Comparison of ENCODE assay signal across 1 cellular context in genomic region chr15:94844188-94844532, GRCh38.
A peak's percentile ranks its signal among the peaks of the same experiment; 100 is the strongest.
TF ChIP-seq lines count a peak whose summit lies in the region.

No MANE protein-coding gene starts in this region.

TF ChIP-seq in HepG2, 621 proteins besides CTCF, POLR2A, EP300 and RAD21 (continued from another document):
- TF ChIP-seq MXD4 (CRISPR knock-in tag; IDR thresholded peaks at IDR 0.05) = 0 out of 2 replicates have a peak, but pooled peaks have one; percentile 5
- TF ChIP-seq HNRNPUL1 (IDR thresholded peaks at IDR 0.05; ENCODE audit: low read depth, low read length) = peak; percentile 19; the same call in 1 of the 2 replicates
- TF ChIP-seq, protein P1, sequence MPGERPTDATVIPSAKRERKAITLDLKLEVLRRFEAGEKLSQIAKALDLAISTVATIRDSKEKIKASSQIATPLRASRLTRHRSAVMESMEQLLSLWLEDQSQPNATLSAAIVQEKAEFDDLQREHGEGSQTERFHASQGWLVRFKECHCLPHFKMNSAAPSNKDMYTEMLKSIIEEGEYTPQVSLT (CRISPR knock-in tag; IDR thresholded peaks at IDR 0.05; ENCODE audit: borderline replicate concordance, low read depth) = no peak
- 0 out of 2 replicates have a peak, but pooled peaks have one; percentile 30 for TF ChIP-seq SNAPC4 (CRISPR knock-in tag; IDR thresholded peaks at IDR 0.05)
- TF ChIP-seq MED8 (CRISPR knock-in tag; IDR thresholded peaks at IDR 0.05; ENCODE audit: insufficient replicate concordance) = peak; percentile 4
- 0 out of 2 replicates have a peak, but pooled peaks have one; percentile 58 for TF ChIP-seq THYN1 (CRISPR knock-in tag; IDR thresholded peaks at IDR 0.05; ENCODE audit: borderline replicate concordance, low read depth)
- TF ChIP-seq TSC22D2 (CRISPR knock-in tag; IDR thresholded peaks at IDR 0.05; ENCODE audit: borderline replicate concordance) = no peak
- no peak for TF ChIP-seq PCBP1 (IDR thresholded peaks at IDR 0.05; ENCODE audit: borderline replicate concordance, low read depth, low read length)
- no peak for TF ChIP-seq ZNF710 (CRISPR knock-in tag; IDR thresholded peaks at IDR 0.05; ENCODE audit: borderline replicate concordance)
- TF ChIP-seq ZNF605 (CRISPR knock-in tag; IDR thresholded peaks at IDR 0.05) = 0 out of 2 replicates have a peak, but pooled peaks have one; percentile 20
- no peak for TF ChIP-seq RXRB (CRISPR knock-in tag; IDR thresholded peaks at IDR 0.05; ENCODE audit: borderline replicate concordance)
- TF ChIP-seq ZIK1 (CRISPR knock-in tag; IDR thresholded peaks at IDR 0.05; ENCODE audit: borderline replicate concordance, low read depth) = no peak
- no peak for TF ChIP-seq SCMH1 (CRISPR knock-in tag; IDR thresholded peaks at IDR 0.05; ENCODE audit: borderline replicate concordance)
- TF ChIP-seq CREB1 (IDR thresholded peaks at IDR 0.05) = no peak
- TF ChIP-seq CREB1 (CRISPR knock-in tag; IDR thresholded peaks at IDR 0.05) = peak; percentile 54; the same call in 1 of the 2 replicates
- TF ChIP-seq ZMAT5 (CRISPR knock-in tag; IDR thresholded peaks at IDR 0.05; ENCODE audit: borderline replicate concordance, low read depth) = no peak
